Comparison of ENCODE assay signal across 11 cellular contexts in the genomic region with DNA sequence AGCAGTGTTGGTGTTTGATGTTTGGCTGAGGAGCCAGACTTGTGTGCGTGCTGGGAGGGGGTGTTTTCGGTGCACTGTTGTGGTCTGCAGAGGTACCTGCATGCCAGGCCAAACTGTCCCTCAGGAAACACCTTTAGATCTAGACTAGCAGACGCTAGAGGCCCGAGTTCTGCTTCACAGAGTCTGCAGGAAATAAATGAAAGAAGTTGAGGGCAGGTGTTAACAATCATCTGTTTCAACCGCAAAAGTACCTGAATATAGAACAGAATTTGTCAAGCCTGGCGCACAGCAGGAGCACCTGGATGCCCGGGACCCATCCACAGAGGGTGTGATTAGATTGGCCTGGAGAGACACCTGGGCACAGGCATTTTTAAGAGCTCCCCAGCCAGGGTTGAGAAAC.
DNase-seq lines count a peak whose midpoint lies in the region; ATAC-seq lines count a peak whose summit lies in the region.
"Had no signal": no experiment of that assay in that cellular context is flagged by ENCODE, and none has a peak within 500 bp of the region (broad histone marks: within the 10 kb centered on the region; RNA-seq: fewer than 3 reads in every experiment).

No MANE protein-coding gene starts in this region.

- no peaks in the 10 kb centered on the region for H3K36me3 Mint-ChIP-seq in activated naive CD8-positive, alpha-beta T cell

- peak overlapping the region; percentile 40 for H3K4me3 Mint-ChIP-seq in activated naive CD8-positive, alpha-beta T cell

- ATAC-seq in GM18498 (IDR thresholded peaks at IDR 0.05; ENCODE audit: unreplicated experiment) (peak; percentile 54), GM21367 (IDR thresholded peaks at IDR 0.05; ENCODE audit: unreplicated experiment) (peak; percentile 51), HG03196 (IDR thresholded peaks at IDR 0.05; ENCODE audit: unreplicated experiment) (peak; percentile 63)
- ATAC-seq: body of pancreas, right lobe of liver had no signal

- H3K27me3 Mint-ChIP-seq in activated naive CD8-positive, alpha-beta T cell: no peaks in the 10 kb centered on the region

- H3K4me1 Mint-ChIP-seq in activated naive CD8-positive, alpha-beta T cell (ENCODE audit: low read depth): peaks cover 22% of the 10 kb centered on the region

- H3K9me3 Mint-ChIP-seq in activated naive CD8-positive, alpha-beta T cell (ENCODE audit: low read depth): no peaks in the 10 kb centered on the region

- DNase-seq in NCI-H2196 treated with DMSO at 0.1 percent for 48 hours (lab: John Stamatoyannopoulos, UW; ENCODE audit: unreplicated experiment): no peak
- no peak for DNase-seq in stimulated activated CD4-positive, alpha-beta T cell treated with anti-CD3 and anti-CD28 coated beads, Interleukin-4, amount 100 ng/mL, for 4 hours
- DNase-seq in NCI-H1436 (lab: John Stamatoyannopoulos, UW): no peak
- DNase-seq in NCI-H2171 (lab: John Stamatoyannopoulos, UW): no peak
- DNase-seq: body of pancreas, right lobe of liver, thyroid gland had no signal

- no peak overlapping the region for H3K27ac Mint-ChIP-seq in activated naive CD8-positive, alpha-beta T cell
